2 cellular contexts compared by ENCODE assay signal in the genomic region with DNA sequence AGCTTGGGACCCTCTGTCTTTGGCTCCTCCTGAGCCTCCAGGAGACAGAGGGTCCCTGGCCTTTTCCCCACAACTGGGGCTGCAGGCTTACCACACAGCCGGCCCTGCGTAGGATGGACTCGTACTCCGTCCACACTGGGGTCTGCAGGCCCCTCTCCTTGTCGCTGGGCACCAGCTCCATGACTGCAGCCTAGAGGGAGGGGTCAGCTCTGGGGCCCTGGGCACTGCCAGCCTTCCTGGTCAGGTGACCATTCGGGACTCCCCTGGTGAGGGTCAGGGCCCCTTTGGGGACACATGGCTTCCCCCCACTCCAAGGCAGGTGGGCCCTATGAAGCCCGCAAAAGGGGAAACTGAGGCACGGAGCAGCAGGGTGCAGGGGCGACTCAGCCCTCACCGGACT.
TF ChIP-seq lines count a peak whose summit lies in the region.

No MANE protein-coding gene starts in this region.

TF ChIP-seq in GM12878, 131 proteins besides CTCF, POLR2A, EP300 and RAD21:
- no peak for TF ChIP-seq SP1 (IDR thresholded peaks at IDR 0.05; ENCODE audit: low read depth, low read length)
- TF ChIP-seq, protein P1, sequence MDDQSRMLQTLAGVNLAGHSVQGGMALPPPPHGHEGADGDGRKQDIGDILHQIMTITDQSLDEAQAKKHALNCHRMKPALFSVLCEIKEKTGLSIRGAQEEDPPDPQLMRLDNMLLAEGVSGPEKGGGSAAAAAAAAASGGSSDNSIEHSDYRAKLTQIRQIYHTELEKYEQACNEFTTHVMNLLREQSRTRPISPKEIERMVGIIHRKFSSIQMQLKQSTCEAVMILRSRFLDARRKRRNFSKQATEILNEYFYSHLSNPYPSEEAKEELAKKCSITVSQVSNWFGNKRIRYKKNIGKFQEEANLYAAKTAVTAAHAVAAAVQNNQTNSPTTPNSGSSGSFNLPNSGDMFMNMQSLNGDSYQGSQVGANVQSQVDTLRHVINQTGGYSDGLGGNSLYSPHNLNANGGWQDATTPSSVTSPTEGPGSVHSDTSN (IDR thresholded peaks at IDR 0.05; ENCODE audit: insufficient replicate concordance, low read depth, low read length) = no peak
TF ChIP-seq in GM12878: peak in this region for 0.

TF ChIP-seq in liver, 16 proteins besides CTCF, POLR2A, EP300 and RAD21:
- TF ChIP-seq JUND (IDR thresholded peaks at IDR 0.05) = no peak
- no peak for TF ChIP-seq YY1 (IDR thresholded peaks at IDR 0.05)
- TF ChIP-seq SP1 (IDR thresholded peaks at IDR 0.05) = no peak
- no peak for TF ChIP-seq FOXA1 (IDR thresholded peaks at IDR 0.05)
- TF ChIP-seq, protein P2, sequence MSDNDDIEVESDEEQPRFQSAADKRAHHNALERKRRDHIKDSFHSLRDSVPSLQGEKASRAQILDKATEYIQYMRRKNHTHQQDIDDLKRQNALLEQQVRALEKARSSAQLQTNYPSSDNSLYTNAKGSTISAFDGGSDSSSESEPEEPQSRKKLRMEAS (IDR thresholded peaks at IDR 0.05) = no peak
- TF ChIP-seq, protein P3, sequence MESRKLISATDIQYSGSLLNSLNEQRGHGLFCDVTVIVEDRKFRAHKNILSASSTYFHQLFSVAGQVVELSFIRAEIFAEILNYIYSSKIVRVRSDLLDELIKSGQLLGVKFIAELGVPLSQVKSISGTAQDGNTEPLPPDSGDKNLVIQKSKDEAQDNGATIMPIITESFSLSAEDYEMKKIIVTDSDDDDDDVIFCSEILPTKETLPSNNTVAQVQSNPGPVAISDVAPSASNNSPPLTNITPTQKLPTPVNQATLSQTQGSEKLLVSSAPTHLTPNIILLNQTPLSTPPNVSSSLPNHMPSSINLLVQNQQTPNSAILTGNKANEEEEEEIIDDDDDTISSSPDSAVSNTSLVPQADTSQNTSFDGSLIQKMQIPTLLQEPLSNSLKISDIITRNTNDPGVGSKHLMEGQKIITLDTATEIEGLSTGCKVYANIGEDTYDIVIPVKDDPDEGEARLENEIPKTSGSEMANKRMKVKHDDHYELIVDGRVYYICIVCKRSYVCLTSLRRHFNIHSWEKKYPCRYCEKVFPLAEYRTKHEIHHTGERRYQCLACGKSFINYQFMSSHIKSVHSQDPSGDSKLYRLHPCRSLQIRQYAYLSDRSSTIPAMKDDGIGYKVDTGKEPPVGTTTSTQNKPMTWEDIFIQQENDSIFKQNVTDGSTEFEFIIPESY (IDR thresholded peaks at IDR 0.05) = no peak
- TF ChIP-seq RXRA (IDR thresholded peaks at IDR 0.05) = no peak
- TF ChIP-seq, protein P4, sequence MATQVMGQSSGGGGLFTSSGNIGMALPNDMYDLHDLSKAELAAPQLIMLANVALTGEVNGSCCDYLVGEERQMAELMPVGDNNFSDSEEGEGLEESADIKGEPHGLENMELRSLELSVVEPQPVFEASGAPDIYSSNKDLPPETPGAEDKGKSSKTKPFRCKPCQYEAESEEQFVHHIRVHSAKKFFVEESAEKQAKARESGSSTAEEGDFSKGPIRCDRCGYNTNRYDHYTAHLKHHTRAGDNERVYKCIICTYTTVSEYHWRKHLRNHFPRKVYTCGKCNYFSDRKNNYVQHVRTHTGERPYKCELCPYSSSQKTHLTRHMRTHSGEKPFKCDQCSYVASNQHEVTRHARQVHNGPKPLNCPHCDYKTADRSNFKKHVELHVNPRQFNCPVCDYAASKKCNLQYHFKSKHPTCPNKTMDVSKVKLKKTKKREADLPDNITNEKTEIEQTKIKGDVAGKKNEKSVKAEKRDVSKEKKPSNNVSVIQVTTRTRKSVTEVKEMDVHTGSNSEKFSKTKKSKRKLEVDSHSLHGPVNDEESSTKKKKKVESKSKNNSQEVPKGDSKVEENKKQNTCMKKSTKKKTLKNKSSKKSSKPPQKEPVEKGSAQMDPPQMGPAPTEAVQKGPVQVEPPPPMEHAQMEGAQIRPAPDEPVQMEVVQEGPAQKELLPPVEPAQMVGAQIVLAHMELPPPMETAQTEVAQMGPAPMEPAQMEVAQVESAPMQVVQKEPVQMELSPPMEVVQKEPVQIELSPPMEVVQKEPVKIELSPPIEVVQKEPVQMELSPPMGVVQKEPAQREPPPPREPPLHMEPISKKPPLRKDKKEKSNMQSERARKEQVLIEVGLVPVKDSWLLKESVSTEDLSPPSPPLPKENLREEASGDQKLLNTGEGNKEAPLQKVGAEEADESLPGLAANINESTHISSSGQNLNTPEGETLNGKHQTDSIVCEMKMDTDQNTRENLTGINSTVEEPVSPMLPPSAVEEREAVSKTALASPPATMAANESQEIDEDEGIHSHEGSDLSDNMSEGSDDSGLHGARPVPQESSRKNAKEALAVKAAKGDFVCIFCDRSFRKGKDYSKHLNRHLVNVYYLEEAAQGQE (IDR thresholded peaks at IDR 0.05) = no peak
- TF ChIP-seq, protein P5, sequence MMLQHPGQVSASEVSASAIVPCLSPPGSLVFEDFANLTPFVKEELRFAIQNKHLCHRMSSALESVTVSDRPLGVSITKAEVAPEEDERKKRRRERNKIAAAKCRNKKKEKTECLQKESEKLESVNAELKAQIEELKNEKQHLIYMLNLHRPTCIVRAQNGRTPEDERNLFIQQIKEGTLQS (IDR thresholded peaks at IDR 0.05) = no peak
- TF ChIP-seq HNF4G (IDR thresholded peaks at IDR 0.05) = no peak
- TF ChIP-seq TAF1 (conservative IDR thresholded peaks at IDR 0.05) = no peak
- TF ChIP-seq FOXA2 (IDR thresholded peaks at IDR 0.05) = no peak
- no peak for TF ChIP-seq NR2F2 (IDR thresholded peaks at IDR 0.05)
- TF ChIP-seq GABPA (IDR thresholded peaks at IDR 0.05 in 1 of 2, conservative IDR thresholded peaks at IDR 0.05 in 1 of 2) = no peak
- no peak for TF ChIP-seq HNF4A (conservative IDR thresholded peaks at IDR 0.05)
- TF ChIP-seq EGR1 (IDR thresholded peaks at IDR 0.05; ENCODE audit: low read depth in 2 of 2) = no peak
